ENCODE assay signal across 12 cellular contexts in genomic region chr1:50271337-50271736, GRCh38.
DNase-seq lines count a peak whose midpoint lies in the region.
"Had no signal": no experiment of that assay in that cellular context is flagged by ENCODE, and none has a peak within 500 bp of the region (broad histone marks: within the 10 kb centered on the region; RNA-seq: fewer than 3 reads in every experiment).

No MANE protein-coding gene starts in this region.

- DNase-seq in NCI-H2081 (lab: John Stamatoyannopoulos, UW): peak; percentile 44 to 81
- no peak for DNase-seq in NCI-H2081 treated with DMSO at 0.1 percent for 48 hours (lab: John Stamatoyannopoulos, UW)
- peak; percentile 6 for DNase-seq in NCI-H146 treated with DMSO at 0.1 percent for 48 hours (lab: John Stamatoyannopoulos, UW; ENCODE audit: unreplicated experiment)
- peak; percentile 95 for DNase-seq in NCI-H748 (lab: John Stamatoyannopoulos, UW; ENCODE audit: unreplicated experiment)
- DNase-seq in left kidney (ENCODE audit: low read depth, low spot score): peak; percentile 43
- DNase-seq in stimulated activated CD4-positive, alpha-beta T cell treated with anti-CD3 and anti-CD28 coated beads, Interleukin-4, amount 100 ng/mL, for 24 hours: no peak
- no peak for DNase-seq in NCI-H2196 treated with DMSO at 0.1 percent for 48 hours (lab: John Stamatoyannopoulos, UW; ENCODE audit: unreplicated experiment)
- DNase-seq in CD1c-positive myeloid dendritic cell (ENCODE audit: extremely low spot score): no peak
- DNase-seq: GF-D8; MV-4-11; NCI-H1436 treated with DMSO at 0.1 percent for 48 hours; NK-92 treated with Interleukin-12 subunit alpha and Interleukin-12 subunit beta, amount 100 ng/mL, for 24 hours had no signal

Comparison
In these comparisons a context has a peak if more than half of its experiments do, and no peak if none do; other contexts are left out.
1. DNase-seq: peak in NCI-H2081 (2 of 2), NCI-H146 treated with DMSO at 0.1 percent for 48 hours (single experiment), NCI-H748 (single experiment) and left kidney (single experiment); none in NCI-H2081 treated with DMSO at 0.1 percent for 48 hours (single experiment), stimulated activated CD4-positive, alpha-beta T cell treated with anti-CD3 and anti-CD28 coated beads, Interleukin-4, amount 100 ng/mL, for 24 hours (single experiment), NCI-H2196 treated with DMSO at 0.1 percent for 48 hours (single experiment) and CD1c-positive myeloid dendritic cell (single experiment).